Comparison of ENCODE assay signal across 12 cellular contexts in the genomic region with DNA sequence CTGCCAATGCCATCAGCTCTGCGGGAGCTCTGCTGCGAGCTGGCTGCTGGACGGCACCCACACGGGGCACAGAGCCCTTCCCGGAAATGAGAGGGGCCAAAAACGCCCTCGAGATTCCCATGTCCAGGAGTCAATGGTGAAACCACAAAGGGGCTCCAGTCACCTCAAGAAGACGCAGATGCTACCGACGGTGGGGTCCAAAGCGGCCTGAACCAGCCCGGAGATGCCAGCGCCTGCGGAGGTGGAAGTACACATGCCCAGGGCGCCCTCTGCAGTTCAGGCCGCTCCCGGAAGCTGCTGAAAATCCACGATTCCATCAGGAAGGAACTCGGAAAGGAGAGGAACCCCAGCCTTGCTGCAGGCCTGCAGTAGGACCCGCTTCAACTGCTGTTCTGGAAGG.
A peak's percentile ranks its signal among the peaks of the same experiment; 100 is the strongest.
DNase-seq lines count a peak whose midpoint lies in the region; ATAC-seq, FAIRE-seq and TF ChIP-seq lines count a peak whose summit lies in the region.
"Had no signal": no experiment of that assay in that cellular context is flagged by ENCODE, and none has a peak within 500 bp of the region (broad histone marks: within the 10 kb centered on the region; RNA-seq: fewer than 3 reads in every experiment).

No MANE protein-coding gene starts in this region.

- POLR2A ChIA-PET in BJ (lab: Charles Lee) (no interaction called here), H1 (lab: Charles Lee; ENCODE audit: partially characterized antibody) (no interaction called here), HepG2 (lab: Yijun Ruan, JAX) (no interaction called here)

- no peak overlapping the region for H4K91ac ChIP-seq in H1 (replicated peaks; ENCODE audit: insufficient read length, low read length)

- no peak overlapping the region for H2AK5ac ChIP-seq in H1 (ENCODE audit: low read depth, low read length)

- H3K23ac ChIP-seq in H1 (ENCODE audit: insufficient read length): no peak overlapping the region

- no peak overlapping the region for H2BK20ac ChIP-seq in H1 (ENCODE audit: low read length)

- H2BK15ac ChIP-seq in H1 (ENCODE audit: low read length): no peak overlapping the region

- in situ Hi-C loops in HepG2 (cut with HindIII; ENCODE audit: extremely low pct_ligation_motif_present, low pct_unique_long_range_greater_than_20kb): no loop called here

- TF ChIP-seq POLR2A in H1 (IDR thresholded peaks at IDR 0.05; ENCODE audit: control extremely low read depth in 1 of 2, low read depth in 2 of 2, low read length in 2 of 2): no peak
- no peak for TF ChIP-seq POLR2A in HepG2 (IDR thresholded peaks at IDR 0.05; ENCODE audit: insufficient read depth in 1 of 2, low read depth in 2 of 2, low read length in 2 of 2)
- no peak for TF ChIP-seq POLR2A in esophagus muscularis mucosa (IDR thresholded peaks at IDR 0.05; ENCODE audit: low read depth)

- H2AFZ ChIP-seq in H1 (ENCODE audit: low read length) (peak overlapping the region; percentile 74; the same call in 1 of the 2 replicates), HepG2 (ENCODE audit: low read length) (no peak overlapping the region)
- H2AFZ ChIP-seq: GM23248 had no signal

- H3K9me3 ChIP-seq in H1 (ENCODE audit: insufficient read depth in 2 of 2, low read depth in 1 of 2, low read length in 1 of 2) (no peaks in the 10 kb centered on the region), HepG2 (ENCODE audit: low read length) (no peaks in the 10 kb centered on the region), esophagus muscularis mucosa (no peaks in the 10 kb centered on the region)

- H3K9ac ChIP-seq in H1 (replicated peaks in 1 of 4; ENCODE audit: extremely low read depth in 1 of 4, low read depth in 3 of 4, low read length in 3 of 4) (no peak overlapping the region), HepG2 (ENCODE audit: insufficient read depth, low read depth, low read length) (no peak overlapping the region)
- H3K9ac ChIP-seq: GM23248 had no signal

- H2BK5ac ChIP-seq in H1 (ENCODE audit: low read depth, low read length): no peak overlapping the region

- no peak overlapping the region for H3K4ac ChIP-seq in H1 (replicated peaks; ENCODE audit: insufficient read length, low read depth, low read length)

- intact Hi-C loops in HepG2 (cut with micrococcal nuclease; ENCODE audit: unreplicated experiment) (no loop called here), esophagus muscularis mucosa (cut with DNase I) (loop anchor here (10.0 kb wide), 1 partner anchor 1039 kb away; no protein-coding TSS in a partner anchor)

- peak overlapping the region; percentile 75; the same call in 1 of the 2 replicates for H4K8ac ChIP-seq in H1 (ENCODE audit: extremely low read depth, insufficient read depth, low read length)

- H2BK12ac ChIP-seq in H1 (ENCODE audit: low read depth, low read length): no peak overlapping the region

- no peak overlapping the region for H3K27ac ChIP-seq in H1 (ENCODE audit: low read depth, low read length)
- no peak overlapping the region for H3K27ac ChIP-seq in HepG2 (ENCODE audit: extremely low read length, insufficient read depth, low read length)
- no peak overlapping the region for H3K27ac ChIP-seq in esophagus muscularis mucosa (replicated peaks in 1 of 4)
- H3K27ac ChIP-seq: GM23248 had no signal

- no peak overlapping the region for H2BK120ac ChIP-seq in H1 (replicated peaks; ENCODE audit: low read depth, low read length)

- no TSS peak for BruUV-seq in HepG2 (replicated peaks; lab: Mats Ljungman, UMichigan)

- H3K23me2 ChIP-seq in H1 (ENCODE audit: low read depth, low read length): no peaks in the 10 kb centered on the region

- FAIRE-seq in H1 (lab: Jason Lieb, UNC) (no peak), HepG2 (lab: Jason Lieb, UNC) (no peak)
- FAIRE-seq: colon, TTC549 had no signal

- H3K79me2 ChIP-seq in H1 (ENCODE audit: control insufficient read depth in 1 of 2, insufficient read depth in 2 of 2, low read length in 2 of 2) (no peaks in the 10 kb centered on the region), HepG2 (ENCODE audit: insufficient read depth, low read length) (peaks cover under 1% of the 10 kb centered on the region)

- WGBS in H1 (ENCODE audit: extremely low coverage in 1 of 2, insufficient coverage in 1 of 2, insufficient read length in 1 of 2, insufficient replicate concordance in 2 of 2, low coverage in 1 of 2, low lambda C conversion rate in 2 of 2, missing lambda C conversion rate in 1 of 2), 2 experiments: 49% methylated on average over 20 of the region's 20 CpGs; no CpG with 5 or more reads in 1 of the 2 experiments
- 74% methylated on average over 9 of the region's 20 CpGs for WGBS in HepG2 (ENCODE audit: low lambda C conversion rate)
- 31% methylated on average over 17 of the region's 20 CpGs for WGBS in esophagus muscularis mucosa

- H4K5ac ChIP-seq in H1 (ENCODE audit: insufficient read length, low read depth, low read length): no peak overlapping the region

- TF ChIP-seq CTCF in BJ (IDR thresholded peaks at IDR 0.05; ENCODE audit: insufficient read depth, low read depth, low read length) (peak; percentile 31; the same call in 1 of the 2 replicates), LNCaP clone FGC (IDR thresholded peaks at IDR 0.05; ENCODE audit: control insufficient read depth, extremely low read depth, insufficient read depth) (0 out of 2 replicates have a peak, but pooled peaks have one; percentile 13), H1 (IDR thresholded peaks at IDR 0.05; ENCODE audit: control extremely low read depth in 1 of 3, insufficient read depth in 1 of 3, low read depth in 1 of 3, low read length in 3 of 3) (peak; percentile 67 to 86 (median 73)), HepG2 (CRISPR knock-in tag; IDR thresholded peaks at IDR 0.05) (peak; percentile 76), esophagus muscularis mucosa (IDR thresholded peaks at IDR 0.05) (no peak)

- no peak overlapping the region for H3K14ac ChIP-seq in H1 (ENCODE audit: insufficient read length)

- no peaks in the 10 kb centered on the region for H3K36me3 ChIP-seq in BJ (ENCODE audit: control insufficient read depth, insufficient read depth, low read length)
- no peaks in the 10 kb centered on the region for H3K36me3 ChIP-seq in H1 (ENCODE audit: control insufficient read depth in 2 of 4, insufficient read depth in 4 of 4, low read length in 3 of 4)
- H3K36me3 ChIP-seq in HepG2 (replicated peaks in 1 of 2; ENCODE audit: control insufficient read depth in 1 of 2, insufficient read depth in 2 of 2, low read length in 2 of 2): no peaks in the 10 kb centered on the region
- H3K36me3 ChIP-seq in esophagus muscularis mucosa: no peaks in the 10 kb centered on the region

- no peak overlapping the region for H3K4me3 ChIP-seq in BJ (ENCODE audit: low read depth, low read length)
- no peak overlapping the region for H3K4me3 ChIP-seq in LNCaP clone FGC (ENCODE audit: low read depth, low read length)
- H3K4me3 ChIP-seq in H1 (ENCODE audit: extremely low read depth in 1 of 4, insufficient read depth in 2 of 4, low read depth in 3 of 4, low read length in 4 of 4): no peak overlapping the region
- H3K4me3 ChIP-seq in HepG2 (replicated peaks in 1 of 3; ENCODE audit: insufficient read depth in 1 of 3, low read depth in 2 of 3, low read length in 3 of 3): no peak overlapping the region
- H3K4me3 ChIP-seq in esophagus muscularis mucosa: no peak overlapping the region
- H3K4me3 ChIP-seq: GM23248 had no signal

- H4K20me1 ChIP-seq in H1 (replicated peaks in 1 of 2; ENCODE audit: control insufficient read depth in 1 of 2, insufficient read depth in 2 of 2, low read length in 2 of 2) (no peaks in the 10 kb centered on the region), HepG2 (ENCODE audit: insufficient read depth, low read length) (no peaks in the 10 kb centered on the region)

- CTCF ChIA-PET in BJ (lab: Yijun Ruan, JAX) (interaction anchor here (1.2 kb wide), 1 partner anchor 24 kb away, joined by 3 read pairs; no protein-coding TSS in a partner anchor), H1 (lab: Charles Lee; ENCODE audit: partially characterized antibody) (interaction anchor here (0.8 to 2.7 kb wide), 17 partner anchors 9 to 1030 kb away, joined by 3 to 12 read pairs (median 4); no protein-coding TSS in a partner anchor), HepG2 (lab: Yijun Ruan, JAX; ENCODE audit: low intra/inter-chr PET ratio, low total read pairs) (no interaction called here)

- H3K27me3 ChIP-seq in BJ (ENCODE audit: control insufficient read depth, insufficient read depth, low read length) (peaks cover 5% of the 10 kb centered on the region), H1 (replicated peaks in 1 of 4; ENCODE audit: control insufficient read depth in 3 of 4, extremely low read depth in 1 of 4, insufficient read depth in 3 of 4, low read length in 3 of 4) (no peaks in the 10 kb centered on the region), HepG2 (ENCODE audit: control insufficient read depth in 1 of 2, insufficient read depth in 2 of 2, low read length in 2 of 2) (no peaks in the 10 kb centered on the region), esophagus muscularis mucosa (peaks cover 0 to 11% (median 0%) of the 10 kb centered on the region in 4 donors)

- no peak for TF ChIP-seq EP300 in H1 (IDR thresholded peaks at IDR 0.05; ENCODE audit: borderline replicate concordance in 1 of 2, low read depth in 2 of 2, low read length in 2 of 2)
- no peak for TF ChIP-seq EP300 in HepG2 (IDR thresholded peaks at IDR 0.05; ENCODE audit: low read depth in 2 of 2, low read length in 2 of 2)
- TF ChIP-seq EP300 in HepG2 (CRISPR knock-in tag; IDR thresholded peaks at IDR 0.05; ENCODE audit: borderline replicate concordance): no peak
- TF ChIP-seq EP300 in esophagus muscularis mucosa (IDR thresholded peaks at IDR 0.05): no peak

- no peaks in the 10 kb centered on the region for H3K4me1 ChIP-seq in H1 (replicated peaks in 1 of 4; ENCODE audit: control insufficient read depth in 3 of 4, insufficient read depth in 4 of 4, low read length in 3 of 4)
- peaks cover 6% of the 10 kb centered on the region for H3K4me1 ChIP-seq in HepG2 (ENCODE audit: insufficient read depth, low read length)
- no peaks in the 10 kb centered on the region for H3K4me1 ChIP-seq in esophagus muscularis mucosa

- no peak for DNase-seq in BJ (ENCODE audit: low read depth)
- no peak for DNase-seq in LNCaP clone FGC (ENCODE audit: low read depth)
- peak; percentile 39 to 88 for DNase-seq in H1 (ENCODE audit: low read depth in 1 of 2, low spot score in 2 of 2)
- DNase-seq in HepG2 (ENCODE audit: low spot score): no peak
- DNase-seq in DMS 273 (lab: John Stamatoyannopoulos, UW; ENCODE audit: unreplicated experiment): no peak
- DNase-seq in esophagus muscularis mucosa (ENCODE audit: extremely low spot score): no peak
- DNase-seq in amniotic stem cell (lab: John Stamatoyannopoulos, UW): no peak
- DNase-seq: GM23248; stimulated activated CD4-positive, alpha-beta T cell treated with anti-CD3 and anti-CD28 coated beads, Interleukin-2, amount 100 ng/mL, for 24 hours had no signal

- 0 out of 2 replicates have a peak overlapping the region, but pooled peaks have one; percentile 67 for H3K18ac ChIP-seq in H1 (ENCODE audit: extremely low read depth, low read length)

- no peak overlapping the region for H3K56ac ChIP-seq in H1 (replicated peaks; ENCODE audit: insufficient read length, low read depth, low read length)

- TF ChIP-seq RAD21 in H1 (IDR thresholded peaks at IDR 0.05 in 1 of 2, conservative IDR thresholded peaks at IDR 0.05 in 1 of 2; ENCODE audit: low read depth in 2 of 2, low read length in 2 of 2) (peak; percentile 74 to 82), HepG2 (CRISPR knock-in tag; IDR thresholded peaks at IDR 0.05) (peak; percentile 43; the same call in 1 of the 2 replicates)

- H3K4me2 ChIP-seq in H1 (ENCODE audit: insufficient read depth in 1 of 2, low read depth in 2 of 2, low read length in 2 of 2) (no peak overlapping the region), HepG2 (ENCODE audit: low read depth, low read length) (no peak overlapping the region)

- no peaks in the 10 kb centered on the region for H3K79me1 ChIP-seq in H1 (ENCODE audit: low read depth, low read length)

- ATAC-seq in HepG2: peak; percentile 73
- ATAC-seq in HG03565 (IDR thresholded peaks at IDR 0.05; ENCODE audit: unreplicated experiment): no peak

Comparison
In these comparisons a context has a peak if more than half of its experiments do, and no peak if none do; other contexts are left out.
1. DNase-seq: peak in H1 (2 of 2); none in BJ (single experiment), LNCaP clone FGC (single experiment), HepG2 (single experiment), DMS 273 (single experiment), esophagus muscularis mucosa (single experiment) and amniotic stem cell (single experiment).
2. CTCF ChIP-seq: peak in BJ (single experiment), LNCaP clone FGC (single experiment), H1 (3 of 3) and HepG2 (single experiment); none in esophagus muscularis mucosa (0 of 3).